15 cellular contexts compared by ENCODE assay signal in genomic region chr4:88216395-88216794, GRCh38.
"Had no signal": no experiment of that assay in that cellular context is flagged by ENCODE, and none has a peak within 500 bp of the region (broad histone marks: within the 10 kb centered on the region; RNA-seq: fewer than 3 reads in every experiment).

No MANE protein-coding gene starts in this region.

- H3K4me3 ChIP-seq: dorsolateral prefrontal cortex, gastroesophageal sphincter, heart right ventricle, tibial nerve had no signal

- H3K27ac ChIP-seq: dorsolateral prefrontal cortex, gastroesophageal sphincter, heart right ventricle, tibial nerve had no signal

- ATAC-seq: activated CD4-positive, CD25-positive, alpha-beta regulatory T cell treated with anti-CD3 and anti-CD28 coated beads, Interleukin-2, amount 50 U/mL, for 24 hours; activated CD8-positive, alpha-beta memory T cell treated with anti-CD3 and anti-CD28 coated beads, Interleukin-2, amount 10 ng/mL, durations not matched to agents 7 days and 5 days; gastroesophageal sphincter; heart right ventricle; naive thymus-derived CD8-positive, alpha-beta T cell; stimulated activated memory B cell treated with anti-CD40 and anti-IgM and Interleukin-4, amounts not matched to agents 10 μg/mL and 1 μg/mL and 100 μg/mL, for 72 hours had no signal

- DNase-seq: activated CD8-positive, alpha-beta memory T cell treated with anti-CD3 and anti-CD28 coated beads, Interleukin-2, amount 10 ng/mL, durations not matched to agents 7 days and 5 days; activated naive CD4-positive, alpha-beta T cell treated with anti-CD3 and anti-CD28 coated beads for 36 hours; activated T-cell treated with anti-CD3 and anti-CD28 coated beads, Interleukin-2, amount 50 U/mL, for 1 hour; dorsolateral prefrontal cortex; endodermal cell; erythroblast; heart right ventricle; naive thymus-derived CD8-positive, alpha-beta T cell; posterior cingulate gyrus; retina; stimulated activated CD4-positive, alpha-beta T cell treated with anti-CD3 and anti-CD28 coated beads, Interleukin-2, amount 100 ng/mL, for 48 hours had no signal

- H3K27me3 ChIP-seq: dorsolateral prefrontal cortex, heart right ventricle, tibial nerve had no signal

- H3K4me1 ChIP-seq: gastroesophageal sphincter had no signal

- H3K9me3 ChIP-seq: gastroesophageal sphincter, tibial nerve had no signal

- H3K36me3 ChIP-seq: gastroesophageal sphincter, heart right ventricle, tibial nerve had no signal
